ENCODE assay signal across 8 cellular contexts in genomic region chr2:70190413-70191243, GRCh38. TPM values are rescaled to one million over a fixed set of nuclear protein-coding genes. Genes with fewer than 3 reads are reported as not detected.
A peak's percentile ranks its signal among the peaks of the same experiment; 100 is the strongest.
DNase-seq lines count a peak whose midpoint lies in the region; ATAC-seq and TF ChIP-seq lines count a peak whose summit lies in the region.

Gene C2orf42, minus strand, starts transcription at chr2:70191019. Its CDS starts 9,034 bp downstream, at chr2:70181985.

- TF ChIP-seq POLR2A in breast epithelium (IDR thresholded peaks at IDR 0.05): peak; percentile 98

- peak; percentile 89 for DNase-seq in AG04449 (ENCODE audit: low read depth, low spot score)
- DNase-seq in NCI-H2196 treated with DMSO at 0.1 percent for 48 hours (lab: John Stamatoyannopoulos, UW; ENCODE audit: unreplicated experiment): peak; percentile 73
- peak; percentile 94 to 96 for DNase-seq in breast epithelium (ENCODE audit: low spot score in 2 of 2)

- H3K9me3 ChIP-seq in breast epithelium (no peaks in the 10 kb centered on the region), iPS-18c (ENCODE audit: control insufficient read depth, insufficient read depth, low read length) (no peaks in the 10 kb centered on the region)

- ATAC-seq in GM18870 (IDR thresholded peaks at IDR 0.05; ENCODE audit: unreplicated experiment) (peak; percentile 83), HG03135 (IDR thresholded peaks at IDR 0.05; ENCODE audit: unreplicated experiment) (peak; percentile 84)

- H3K4me3 ChIP-seq in AG04449 (ENCODE audit: low read depth, low read length) (peak within 1 kb of the TSS; percentile 69), breast epithelium (peak within 1 kb of the TSS; percentile 74 to 90 (median 79)), iPS-18c (ENCODE audit: insufficient read depth, low read depth, low read length) (peak within 1 kb of the TSS; percentile 88), skin epidermis (peak within 1 kb of the TSS; percentile 51 to 77 (median 65))

- H3K27ac ChIP-seq in VCaP (peak within 1 kb of the TSS; percentile 89), breast epithelium (peak within 1 kb of the TSS; percentile 96 to 100), skin epidermis (peak within 1 kb of the TSS; percentile 89 to 100 (median 98))

- CTCF ChIA-PET in AG04449 (lab: Yijun Ruan, JAX): interaction anchor here (0.5 to 1.9 kb wide), 6 partner anchors 27 to 279 kb away, joined by 3 to 6 read pairs (median 4); partner anchors contain the start of gene FAM136A

- no peaks in the 10 kb centered on the region for H3K4me1 ChIP-seq in breast epithelium

- TF ChIP-seq CTCF in AG04449 (IDR thresholded peaks at IDR 0.05; ENCODE audit: insufficient read depth, low read length, missing control alignments) (peak; percentile 22), VCaP (conservative IDR thresholded peaks at IDR 0.05) (peak; percentile 26), breast epithelium (IDR thresholded peaks at IDR 0.05) (peak in 1 of 3 donors; percentile 7)

- intact Hi-C loops in breast epithelium (cut with DNase I; ENCODE audit: low total_unique reads): no loop called here

- POLR2A ChIA-PET in AG04449 (lab: Yijun Ruan, JAX): interaction anchor here (0.6 to 2.1 kb wide), 19 partner anchors 9 to 1890 kb away, joined by 3 to 18 read pairs (median 4); partner anchors contain the start of genes MXD1, NAGK, PCYOX1 and SNRPG

- H3K36me3 ChIP-seq in breast epithelium: no peaks in the 10 kb centered on the region

- H3K27me3 ChIP-seq in breast epithelium: no peaks in the 10 kb centered on the region

RNA-seq across cellular contexts. Expression of gene C2orf42, which starts in this region (rescaled TPM):
- total RNA-seq in breast epithelium: 10 to 100 TPM; 18.7 to 30.0 (median 20.3) TPM

Comparison
In these comparisons a context has a peak if more than half of its experiments do, and no peak if none do; other contexts are left out.
1. Peak in every context shown above with its lines: DNase-seq, ATAC-seq, H3K4me3 ChIP-seq and H3K27ac ChIP-seq.